In genomic region chr11:64247729-64248531, GRCh38 we compare ENCODE assay signal across 8 cellular contexts. TPM values are rescaled to one million over a fixed set of nuclear protein-coding genes. Genes with fewer than 3 reads are reported as not detected.
DNase-seq lines count a peak whose midpoint lies in the region; ATAC-seq and TF ChIP-seq lines count a peak whose summit lies in the region.

No MANE protein-coding gene starts in this region.

- H3K27ac ChIP-seq in AG04450 (ENCODE audit: low read depth, low read length) = peak overlapping the region; percentile 11
- peak overlapping the region; percentile 85 to 95 for H3K27ac ChIP-seq in coronary artery

- H2AFZ ChIP-seq in Loucy (ENCODE audit: low read length) = peak overlapping the region; percentile 94; the same call in 1 of the 2 replicates

- no peak for TF ChIP-seq CTCF in AG04450 (IDR thresholded peaks at IDR 0.05; ENCODE audit: low read depth, low read length)
- TF ChIP-seq CTCF in Loucy (conservative IDR thresholded peaks at IDR 0.05; ENCODE audit: low read length) = no peak
- TF ChIP-seq CTCF in coronary artery (IDR thresholded peaks at IDR 0.05) = no peak

- H3K9me2 ChIP-seq in Loucy (replicated peaks; ENCODE audit: low read depth, low read length) = no peaks in the 10 kb centered on the region

- peaks cover 3% of the 10 kb centered on the region; the same call in 1 of the 2 replicates for H3F3A ChIP-seq in Loucy (ENCODE audit: low read depth)

- H3K9ac ChIP-seq in Loucy (ENCODE audit: low read depth, low read length, poor library complexity, severe bottlenecking) (no peak overlapping the region), mucosa of stomach (ENCODE audit: low read length) (no peak overlapping the region)

- peak overlapping the region; percentile 100 for H3K4me2 ChIP-seq in Loucy (ENCODE audit: low read depth, low read length, poor library complexity, severe bottlenecking)

- H3K36me3 ChIP-seq in Loucy (ENCODE audit: insufficient read depth, low read length) (peaks cover 11% of the 10 kb centered on the region; the same call in 1 of the 2 replicates), mucosa of stomach (ENCODE audit: control insufficient read depth, insufficient read depth, low read length) (no peaks in the 10 kb centered on the region)

- H3K9me3 ChIP-seq in AG04450 (ENCODE audit: control insufficient read depth, insufficient read depth, low read length) (no peaks in the 10 kb centered on the region), Loucy (ENCODE audit: insufficient read depth, low read depth, low read length) (no peaks in the 10 kb centered on the region), mucosa of stomach (ENCODE audit: control insufficient read depth, low read length) (no peaks in the 10 kb centered on the region)

- H3K4me1 ChIP-seq in Loucy (ENCODE audit: insufficient read depth, low read length, poor library complexity, severe bottlenecking) (peaks cover 38% of the 10 kb centered on the region), mucosa of stomach (ENCODE audit: control insufficient read depth, insufficient read depth, low read length) (peaks cover 39% of the 10 kb centered on the region)

- POLR2A ChIA-PET in AG04450 (lab: Yijun Ruan, JAX) = interaction anchor here (1.6 kb wide), 1 partner anchor 20 kb away, joined by 4 read pairs; no protein-coding TSS in a partner anchor

- CTCF ChIA-PET in AG04450 (lab: Charles Lee) = interaction anchor here (0.6 kb wide), 1 partner anchor 37 kb away, joined by 3 read pairs; no protein-coding TSS in a partner anchor

- H3K4me3 ChIP-seq in AG04450 (ENCODE audit: low read depth, low read length) (peak overlapping the region; percentile 98), Loucy (ENCODE audit: low read length, poor library complexity, severe bottlenecking) (peak overlapping the region; percentile 88), coronary artery (peak overlapping the region; percentile 81), mucosa of stomach (ENCODE audit: low read length) (peak overlapping the region; percentile 91)

- DNase-seq in AG04450 (ENCODE audit: low read depth, low spot score) (no peak), coronary artery (ENCODE audit: low spot score) (no peak), COLO829 (ENCODE audit: low spot score) (no peak), NCI-H1436 treated with DMSO at 0.1 percent for 48 hours (lab: John Stamatoyannopoulos, UW) (no peak)
- no peak for DNase-seq in stimulated activated CD4-positive, alpha-beta T cell treated with anti-CD3 and anti-CD28 coated beads, Interleukin-2, amount 100 ng/mL, for 24 hours

- H3K79me2 ChIP-seq in Loucy (ENCODE audit: insufficient read depth, low read length) = peaks cover 39% of the 10 kb centered on the region

- no peak for ATAC-seq in HG03442 (IDR thresholded peaks at IDR 0.05; ENCODE audit: unreplicated experiment)

- H4K20me1 ChIP-seq in Loucy (ENCODE audit: insufficient read depth, low read length, poor library complexity, severe bottlenecking) = peaks cover 22% of the 10 kb centered on the region

- no peaks in the 10 kb centered on the region for H3K27me3 ChIP-seq in AG04450 (ENCODE audit: control insufficient read depth, insufficient read depth, low read length)
- H3K27me3 ChIP-seq in Loucy (ENCODE audit: insufficient read depth, low read length, poor library complexity, severe bottlenecking) = no peaks in the 10 kb centered on the region
- H3K27me3 ChIP-seq in mucosa of stomach (ENCODE audit: control insufficient read depth, insufficient read depth, low read length) = peaks cover 5% of the 10 kb centered on the region

RNA-seq across cellular contexts. Expression of gene PPP1R14B, which starts 1.2 kb away (rescaled TPM):
- 119 and 146 TPM in 2 replicates for polyA plus RNA-seq in AG04450 (2011; rRNA removed)
- 50.8 and 58.8 TPM in 2 replicates for polyA minus RNA-seq in AG04450 (2011; rRNA and poly(A)+ RNA removed)

RNA-seq across cellular contexts. Expression of gene PLCB3, which starts 3.4 kb away (rescaled TPM):
- 11.7 and 13.0 TPM in 2 replicates for polyA plus RNA-seq in AG04450 (2011; rRNA removed)
- polyA minus RNA-seq in AG04450 (2011; rRNA and poly(A)+ RNA removed) = 20.9 and 27.1 TPM in 2 replicates

RNA-seq across cellular contexts. Expression of gene FKBP2, which starts 7.0 kb away (rescaled TPM):
- 29.9 and 39.0 TPM in 2 replicates for polyA plus RNA-seq in AG04450 (2011; rRNA removed)
- polyA minus RNA-seq in AG04450 (2011; rRNA and poly(A)+ RNA removed) = 21.6 and 24.2 TPM in 2 replicates

RNA-seq across cellular contexts. Expression of gene VEGFB, which starts 13.5 kb away (rescaled TPM):
- 11.8 and 15.7 TPM in 2 replicates for polyA plus RNA-seq in AG04450 (2011; rRNA removed)
- polyA minus RNA-seq in AG04450 (2011; rRNA and poly(A)+ RNA removed) = 11.0 and 11.8 TPM in 2 replicates

RNA-seq across cellular contexts. Expression of gene DNAJC4, which starts 17.6 kb away (rescaled TPM):
- 18.7 and 28.4 TPM in 2 replicates for polyA plus RNA-seq in AG04450 (2011; rRNA removed)
- 14.5 and 19.4 TPM in 2 replicates for polyA minus RNA-seq in AG04450 (2011; rRNA and poly(A)+ RNA removed)
